ENCODE assay signal across 28 cellular contexts in the genomic region with DNA sequence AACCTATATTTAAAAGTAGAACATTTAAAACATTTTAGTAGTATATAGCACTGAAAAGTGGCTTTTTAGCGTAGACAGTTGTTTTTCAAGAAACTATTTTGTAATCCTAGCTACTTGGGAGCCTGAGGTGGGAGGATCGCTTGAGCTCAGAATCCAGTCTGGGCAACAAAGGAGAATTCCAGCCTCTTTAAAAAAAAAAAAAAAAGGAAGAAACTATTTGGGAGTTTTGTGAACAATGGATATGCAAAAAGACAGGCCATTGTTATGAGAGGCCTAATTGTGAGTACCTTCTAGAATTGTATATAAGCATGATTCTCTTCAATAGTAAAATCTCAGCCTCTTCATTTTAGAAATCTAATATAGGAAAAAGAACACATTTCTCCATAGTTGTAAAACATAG. TPM values are rescaled to one million over a fixed set of nuclear protein-coding genes. Genes with fewer than 3 reads are reported as not detected.
"Had no signal": no experiment of that assay in that cellular context is flagged by ENCODE, and none has a peak within 500 bp of the region (broad histone marks: within the 10 kb centered on the region; RNA-seq: fewer than 3 reads in every experiment).

No MANE protein-coding gene starts in this region.

- H3K27me3 ChIP-seq: foreskin keratinocyte, heart right ventricle, neural progenitor cell, right atrium auricular region, sigmoid colon, testis, tibial artery had no signal

- H3K9ac ChIP-seq: neural progenitor cell had no signal

- H3K9me3 ChIP-seq: heart right ventricle, mucosa of descending colon, prostate gland, right atrium auricular region, sigmoid colon, testis, tibial artery had no signal

- H3K27ac ChIP-seq: coronary artery, foreskin keratinocyte, heart right ventricle, neural progenitor cell, prostate gland, right atrium auricular region, sigmoid colon, testis, tibial artery had no signal

- DNase-seq: effector memory CD8-positive, alpha-beta T cell; foreskin keratinocyte; glutamatergic neuron; heart right ventricle; hippocampal formation; kidney; mucosa of descending colon; naive thymus-derived CD4-positive, alpha-beta T cell; sigmoid colon; stimulated activated CD4-positive, alpha-beta T cell treated with anti-CD3 and anti-CD28 coated beads, Interleukin-2, amount 100 ng/mL, for 24 hours; stimulated activated CD4-positive, alpha-beta T cell treated with anti-CD3 and anti-CD28 coated beads, Interleukin-4, amount 100 ng/mL, for 24 hours; stimulated activated naive CD8-positive, alpha-beta T cell treated with anti-CD3 and anti-CD28 coated beads, Interleukin-15, Interleukin-2, amounts not matched to agents 100 U/mL and 50 U/mL, for 24 hours; substantia nigra; testis; tibial artery had no signal

- ATAC-seq: effector memory CD8-positive, alpha-beta T cell; foreskin keratinocyte; heart right ventricle; left lobe of liver; mucosa of descending colon; naive thymus-derived CD4-positive, alpha-beta T cell; stimulated activated effector memory CD8-positive, alpha-beta T cell treated with anti-CD3 and anti-CD28 coated beads, Interleukin-12 subunit alpha, Interleukin-12 subunit beta, amount 100 ng/mL, for 72 hours; stimulated activated naive CD8-positive, alpha-beta T cell treated with anti-CD3 and anti-CD28 coated beads, Interleukin-15, Interleukin-2, amounts not matched to agents 100 U/mL and 50 U/mL, for 24 hours had no signal

- H3K4me3 ChIP-seq: coronary artery, heart right ventricle, lung, mucosa of descending colon, neural progenitor cell, prostate gland, right atrium auricular region, sigmoid colon, testis, tibial artery had no signal

- H3K36me3 ChIP-seq: prostate gland had no signal

- H3K27ac Mint-ChIP-seq: effector memory CD8-positive, alpha-beta T cell; memory B cell; mesothelial cell of epicardium; naive thymus-derived CD4-positive, alpha-beta T cell; nephron; neural progenitor cell; stimulated activated effector memory CD8-positive, alpha-beta T cell treated with anti-CD3 and anti-CD28 coated beads, Interleukin-12 subunit alpha, Interleukin-12 subunit beta, amount 100 ng/mL, for 72 hours; type B pancreatic cell had no signal

- H3K4me1 Mint-ChIP-seq: memory B cell; nephron; neural progenitor cell; stimulated activated effector memory CD8-positive, alpha-beta T cell treated with anti-CD3 and anti-CD28 coated beads, Interleukin-12 subunit alpha, Interleukin-12 subunit beta, amount 100 ng/mL, for 72 hours had no signal

- H3K4me3 Mint-ChIP-seq: effector memory CD8-positive, alpha-beta T cell; memory B cell; mesothelial cell of epicardium; naive thymus-derived CD4-positive, alpha-beta T cell; nephron; neural progenitor cell; stimulated activated effector memory CD8-positive, alpha-beta T cell treated with anti-CD3 and anti-CD28 coated beads, Interleukin-12 subunit alpha, Interleukin-12 subunit beta, amount 100 ng/mL, for 72 hours; type B pancreatic cell had no signal

- H3K4me1 ChIP-seq: prostate gland, testis, tibial artery had no signal

- H3K27me3 Mint-ChIP-seq: effector memory CD8-positive, alpha-beta T cell; memory B cell; naive thymus-derived CD4-positive, alpha-beta T cell; type B pancreatic cell had no signal

- H3K9me3 Mint-ChIP-seq: effector memory CD8-positive, alpha-beta T cell; memory B cell; naive thymus-derived CD4-positive, alpha-beta T cell; nephron; neural progenitor cell; stimulated activated effector memory CD8-positive, alpha-beta T cell treated with anti-CD3 and anti-CD28 coated beads, Interleukin-12 subunit alpha, Interleukin-12 subunit beta, amount 100 ng/mL, for 72 hours; type B pancreatic cell had no signal

RNA-seq across cellular contexts. Expression of a gene that starts 17.6 kb away (rescaled TPM):
- total RNA-seq: foreskin keratinocyte, kidney, mesothelial cell of epicardium, osteocyte, prostate gland, skeletal muscle tissue, testis had no signal
- polyA plus RNA-seq: foreskin keratinocyte; naive thymus-derived CD4-positive, alpha-beta T cell had no signal

RNA-seq across cellular contexts. Expression of a gene that starts 34.5 kb away (rescaled TPM):
- total RNA-seq: mesothelial cell of epicardium, osteocyte had no signal

RNA-seq across cellular contexts. Expression of a gene that starts 42.0 kb away (rescaled TPM):
- total RNA-seq: mesothelial cell of epicardium, osteocyte had no signal
- polyA plus RNA-seq: foreskin keratinocyte had no signal
